ENCODE assay signal across 8 cellular contexts in genomic region chr19:55461974-55462628, GRCh38. TPM values are rescaled to one million over a fixed set of nuclear protein-coding genes. Genes with fewer than 3 reads are reported as not detected.
A peak's percentile ranks its signal among the peaks of the same experiment; 100 is the strongest.
DNase-seq lines count a peak whose midpoint lies in the region; ATAC-seq and TF ChIP-seq lines count a peak whose summit lies in the region.

No MANE protein-coding gene starts in this region.

- H3K4me3 Mint-ChIP-seq in activated CD4-positive, alpha-beta T cell treated with anti-CD3 and anti-CD28 coated beads, Interleukin-2, amount 10 ng/mL, durations not matched to agents 24 days and 14 days, result peak overlapping the region; percentile 94
- H3K4me3 Mint-ChIP-seq in osteocyte (ENCODE audit: unreplicated experiment), result peak overlapping the region; percentile 86

- H3K9me3 Mint-ChIP-seq in activated CD4-positive, alpha-beta T cell treated with anti-CD3 and anti-CD28 coated beads, Interleukin-2, amount 10 ng/mL, durations not matched to agents 24 days and 14 days, result no peaks in the 10 kb centered on the region
- no peaks in the 10 kb centered on the region for H3K9me3 Mint-ChIP-seq in osteocyte (ENCODE audit: unreplicated experiment)

- H3K4me1 ChIP-seq in RWPE2 (ENCODE audit: insufficient read depth, poor library complexity, severe bottlenecking), result peaks cover 3% of the 10 kb centered on the region

- no peak for DNase-seq in activated CD4-positive, alpha-beta T cell treated with anti-CD3 and anti-CD28 coated beads, Interleukin-2, amount 10 ng/mL, durations not matched to agents 24 days and 14 days
- DNase-seq in activated CD4-positive, alpha-beta T cell treated with anti-CD3 and anti-CD28 coated beads, Interleukin-2, amount 50 U/mL, for 1 hour, result no peak
- DNase-seq in RWPE2 (ENCODE audit: low spot score), result no peak
- DNase-seq in epithelial cell of proximal tubule (ENCODE audit: low read depth), result no peak
- no peak for DNase-seq in osteocyte (ENCODE audit: extremely low spot score, unreplicated experiment)
- DNase-seq in NCI-H524 treated with DMSO at 0.1 percent for 48 hours (lab: John Stamatoyannopoulos, UW), result no peak
- no peak for DNase-seq in GM10266 (ENCODE audit: extremely low spot score)

- intact Hi-C loops in activated CD4-positive, alpha-beta T cell treated with anti-CD3 and anti-CD28 coated beads, Interleukin-2, amount 10 ng/mL, durations not matched to agents 24 days and 14 days (cut with micrococcal nuclease), result loop anchor here (1.0 kb wide), 1 partner anchor 14 kb away; the partner anchor contains the start of gene ZNF628

- no peaks in the 10 kb centered on the region for H3K27me3 ChIP-seq in RWPE2 (ENCODE audit: insufficient read depth, poor library complexity, severe bottlenecking)

- H3K4me1 Mint-ChIP-seq in activated CD4-positive, alpha-beta T cell treated with anti-CD3 and anti-CD28 coated beads, Interleukin-2, amount 10 ng/mL, durations not matched to agents 24 days and 14 days, result peaks cover 16% of the 10 kb centered on the region
- peaks cover 20% of the 10 kb centered on the region for H3K4me1 Mint-ChIP-seq in osteocyte (ENCODE audit: unreplicated experiment)

- no peak for TF ChIP-seq POLR2A in GM18505 (IDR thresholded peaks at IDR 0.05; ENCODE audit: borderline replicate concordance, extremely low read depth, insufficient read depth, insufficient read length)

- no peak overlapping the region for H3K27ac ChIP-seq in RWPE2 (ENCODE audit: poor library complexity, severe bottlenecking)

- peak overlapping the region; percentile 59 for H3K4me3 ChIP-seq in RWPE2 (ENCODE audit: severe bottlenecking)
- peak overlapping the region; percentile 91 for H3K4me3 ChIP-seq in epithelial cell of proximal tubule (ENCODE audit: low read depth, low read length)

- H3K27ac Mint-ChIP-seq in activated CD4-positive, alpha-beta T cell treated with anti-CD3 and anti-CD28 coated beads, Interleukin-2, amount 10 ng/mL, durations not matched to agents 24 days and 14 days, result peak overlapping the region; percentile 78
- peak overlapping the region; percentile 79 for H3K27ac Mint-ChIP-seq in osteocyte (ENCODE audit: unreplicated experiment)

- no peak for ATAC-seq in RWPE2 (ENCODE audit: low read depth)
- no peak for ATAC-seq in GM18505 (IDR thresholded peaks at IDR 0.05; ENCODE audit: unreplicated experiment)

- H3K36me3 Mint-ChIP-seq in activated CD4-positive, alpha-beta T cell treated with anti-CD3 and anti-CD28 coated beads, Interleukin-2, amount 10 ng/mL, durations not matched to agents 24 days and 14 days (ENCODE audit: low read depth), result no peaks in the 10 kb centered on the region
- no peaks in the 10 kb centered on the region for H3K36me3 Mint-ChIP-seq in osteocyte (ENCODE audit: unreplicated experiment)

- no peaks in the 10 kb centered on the region for H3K9me3 ChIP-seq in RWPE2 (ENCODE audit: severe bottlenecking)

- H3K36me3 ChIP-seq in RWPE2 (ENCODE audit: low read depth), result 0 out of 2 replicates have a peak, but pooled peaks cover 3% of the 10 kb centered on the region

- H3K27me3 Mint-ChIP-seq in activated CD4-positive, alpha-beta T cell treated with anti-CD3 and anti-CD28 coated beads, Interleukin-2, amount 10 ng/mL, durations not matched to agents 24 days and 14 days, result no peaks in the 10 kb centered on the region
- no peaks in the 10 kb centered on the region for H3K27me3 Mint-ChIP-seq in osteocyte (ENCODE audit: unreplicated experiment)

- no peak for TF ChIP-seq CTCF in RWPE2 (IDR thresholded peaks at IDR 0.05; ENCODE audit: poor library complexity, severe bottlenecking)
- no peak for TF ChIP-seq CTCF in epithelial cell of proximal tubule (conservative IDR thresholded peaks at IDR 0.05; ENCODE audit: low read depth, low read length)
- no peak for TF ChIP-seq CTCF in osteocyte (IDR thresholded peaks at IDR 0.05)
- TF ChIP-seq CTCF in GM10266 (IDR thresholded peaks at IDR 0.05; ENCODE audit: control insufficient read depth, insufficient read depth, low read depth, missing control alignments), result no peak

RNA-seq across cellular contexts. Expression of gene ISOC2, which starts 0.7 kb away (rescaled TPM):
- total RNA-seq in activated CD4-positive, alpha-beta T cell treated with anti-CD3 and anti-CD28 coated beads, Interleukin-2, amount 10 ng/mL, durations not matched to agents 24 days and 14 days, result 34.2 and 35.2 TPM in 2 replicates
- 58.7 and 71.2 TPM in 2 replicates for total RNA-seq in epithelial cell of proximal tubule
- total RNA-seq in osteocyte, result 37.0 and 39.8 TPM in 2 replicates

RNA-seq across cellular contexts. Expression of gene C19orf85, which starts 2.5 kb away (rescaled TPM):
- total RNA-seq in activated CD4-positive, alpha-beta T cell treated with anti-CD3 and anti-CD28 coated beads, Interleukin-2, amount 10 ng/mL, durations not matched to agents 24 days and 14 days, result not detected in 2 replicates
- total RNA-seq in epithelial cell of proximal tubule, result not detected in 2 replicates
- total RNA-seq in osteocyte, result not detected in 2 replicates

RNA-seq across cellular contexts. Expression of gene ZNF628, which starts 14.3 kb away (rescaled TPM):
- 8.8 and 10.0 TPM in 2 replicates for total RNA-seq in activated CD4-positive, alpha-beta T cell treated with anti-CD3 and anti-CD28 coated beads, Interleukin-2, amount 10 ng/mL, durations not matched to agents 24 days and 14 days
- total RNA-seq in epithelial cell of proximal tubule (4.2 and 6.2 TPM in 2 replicates), osteocyte (10.4 and 11.6 TPM in 2 replicates)

RNA-seq across cellular contexts. Expression of gene SHISA7, which starts 19.0 kb away (rescaled TPM):
- not detected in 2 replicates for total RNA-seq in activated CD4-positive, alpha-beta T cell treated with anti-CD3 and anti-CD28 coated beads, Interleukin-2, amount 10 ng/mL, durations not matched to agents 24 days and 14 days
- total RNA-seq in epithelial cell of proximal tubule, result 0.17 TPM in 1 of 2 replicates, not detected in the other
- total RNA-seq in osteocyte, result not detected in 2 replicates

RNA-seq across cellular contexts. Expression of gene NAT14, which starts 22.9 kb away (rescaled TPM):
- 21.7 and 23.4 TPM in 2 replicates for total RNA-seq in activated CD4-positive, alpha-beta T cell treated with anti-CD3 and anti-CD28 coated beads, Interleukin-2, amount 10 ng/mL, durations not matched to agents 24 days and 14 days
- total RNA-seq in epithelial cell of proximal tubule, result 29.0 and 29.2 TPM in 2 replicates
- total RNA-seq in osteocyte, result 54.2 and 58.2 TPM in 2 replicates
